Comparison of ENCODE assay signal across 12 cellular contexts in genomic region chr5:31963358-31963757, GRCh38.
A peak's percentile ranks its signal among the peaks of the same experiment; 100 is the strongest.
DNase-seq lines count a peak whose midpoint lies in the region; ATAC-seq and TF ChIP-seq lines count a peak whose summit lies in the region.
"Had no signal": no experiment of that assay in that cellular context is flagged by ENCODE, and none has a peak within 500 bp of the region (broad histone marks: within the 10 kb centered on the region; RNA-seq: fewer than 3 reads in every experiment).

No MANE protein-coding gene starts in this region.

- no peaks in the 10 kb centered on the region for H3K79me2 ChIP-seq in mammary epithelial cell (ENCODE audit: insufficient read depth, low read length)

- intact Hi-C loops in mammary epithelial cell (cut with micrococcal nuclease) (no loop called here), prostate gland (cut with DNase I) (no loop called here)

- dilution Hi-C loops in mammary epithelial cell (cut with HindIII; ENCODE audit: low sequenced_read_pairs): loop anchor here (5.0 kb wide), 1 partner anchor 84 kb away; no protein-coding TSS in a partner anchor

- H3K9me3 Mint-ChIP-seq in naive thymus-derived CD8-positive, alpha-beta T cell: peaks cover 0 to 4% (median 0%) of the 10 kb centered on the region in 9 donors

- peaks cover 2% of the 10 kb centered on the region for H3K27me3 ChIP-seq in mammary epithelial cell (ENCODE audit: insufficient read depth, low read length)
- no peaks in the 10 kb centered on the region for H3K27me3 ChIP-seq in right atrium auricular region
- no peaks in the 10 kb centered on the region for H3K27me3 ChIP-seq in prostate gland (replicated peaks; ENCODE audit: insufficient read depth)
- H3K27me3 ChIP-seq: adrenal gland had no signal

- H3K4me2 ChIP-seq in mammary epithelial cell (ENCODE audit: insufficient read depth, low read depth, low read length): peak overlapping the region; percentile 38

- peaks cover 0 to 8% (median 3%) of the 10 kb centered on the region in 4 donors for H3K4me1 Mint-ChIP-seq in naive thymus-derived CD8-positive, alpha-beta T cell

- H3K27ac ChIP-seq in mammary epithelial cell (ENCODE audit: insufficient read depth, low read depth, low read length) (no peak overlapping the region), right atrium auricular region (peak overlapping the region; percentile 68 to 72), prostate gland (peak overlapping the region; percentile 17 to 37)

- no peak for ATAC-seq in naive thymus-derived CD8-positive, alpha-beta T cell
- ATAC-seq in GM19328 (IDR thresholded peaks at IDR 0.05; ENCODE audit: unreplicated experiment): no peak

- POLR2A ChIA-PET in naive thymus-derived CD8-positive, alpha-beta T cell (lab: Charles Lee): no interaction called here

- TF ChIP-seq CTCF in AG10803 (conservative IDR thresholded peaks at IDR 0.05; ENCODE audit: low read length) (no peak), mammary epithelial cell (conservative IDR thresholded peaks at IDR 0.05 in 1 of 2, IDR thresholded peaks at IDR 0.05 in 1 of 2; ENCODE audit: extremely low read depth in 1 of 2, insufficient read depth in 1 of 2, low read depth in 1 of 2, low read length in 2 of 2) (no peak), right atrium auricular region (IDR thresholded peaks at IDR 0.05) (no peak), prostate gland (IDR thresholded peaks at IDR 0.05) (no peak)

- peak overlapping the region; percentile 7 for H2AFZ ChIP-seq in mammary epithelial cell (ENCODE audit: low read depth, low read length)

- WGBS in mammary epithelial cell (ENCODE audit: low coverage, missing lambda C conversion rate): 44% methylated on average over 10 of the region's 10 CpGs
- WGBS in prostate gland: 43% methylated on average over 10 of the region's 10 CpGs

- in situ Hi-C loops in mammary epithelial cell (cut with MboI; ENCODE audit: low sequenced_read_pairs in 2 of 2): no loop called here

- H3K9me3 ChIP-seq in mammary epithelial cell (replicated peaks; ENCODE audit: insufficient read depth, low read length) (no peaks in the 10 kb centered on the region), right atrium auricular region (no peaks in the 10 kb centered on the region), prostate gland (no peaks in the 10 kb centered on the region)
- H3K9me3 ChIP-seq: adrenal gland had no signal

- H3K4me3 ChIP-seq in AG10803 (ENCODE audit: low read length) (no peak overlapping the region), mammary epithelial cell (replicated peaks in 1 of 3; ENCODE audit: insufficient read depth in 1 of 3, low read depth in 2 of 3, low read length in 3 of 3) (no peak overlapping the region), right atrium auricular region (no peak overlapping the region), prostate gland (no peak overlapping the region)
- H3K4me3 ChIP-seq: adrenal gland had no signal

- no peaks in the 10 kb centered on the region for H3K36me3 ChIP-seq in mammary epithelial cell (ENCODE audit: insufficient read depth, low read length)
- no peaks in the 10 kb centered on the region for H3K36me3 ChIP-seq in right atrium auricular region
- no peaks in the 10 kb centered on the region for H3K36me3 ChIP-seq in prostate gland
- H3K36me3 ChIP-seq: adrenal gland had no signal

- no peak overlapping the region for H3K9ac ChIP-seq in mammary epithelial cell (ENCODE audit: insufficient read depth, low read length)

- TF ChIP-seq POLR2A in prostate gland (IDR thresholded peaks at IDR 0.05): no peak

- no peak overlapping the region for H3K4me3 Mint-ChIP-seq in naive thymus-derived CD8-positive, alpha-beta T cell

- CTCF ChIA-PET in mammary epithelial cell (lab: Charles Lee; ENCODE audit: low non-redundant PET): no interaction called here

- H3K27me3 Mint-ChIP-seq in naive thymus-derived CD8-positive, alpha-beta T cell: peaks cover 0 to 12% (median 4%) of the 10 kb centered on the region in 5 donors

- H3K36me3 Mint-ChIP-seq in naive thymus-derived CD8-positive, alpha-beta T cell: peaks cover 0 to 2% (median 2%) of the 10 kb centered on the region in 3 donors

- no peaks in the 10 kb centered on the region for H4K20me1 ChIP-seq in mammary epithelial cell (ENCODE audit: insufficient read depth, low read length)

- peak; percentile 8 for DNase-seq in AG10803 (ENCODE audit: low read depth)
- no peak for DNase-seq in mammary epithelial cell
- no peak for DNase-seq in right atrium auricular region (ENCODE audit: low spot score)
- DNase-seq in prostate gland (ENCODE audit: low spot score): no peak
- DNase-seq in C1 segment of cervical spinal cord (lab: John Stamatoyannopoulos, UW): no peak
- DNase-seq in naive thymus-derived CD8-positive, alpha-beta T cell: no peak
- no peak for DNase-seq in Ammon's horn (ENCODE audit: low spot score)
- DNase-seq: activated CD4-positive, alpha-beta T cell treated with anti-CD3 and anti-CD28 coated beads, Interleukin-2, amount 50 U/mL, for 48 hours; dermis blood vessel endothelial cell; SHP77 treated with DMSO at 0.1 percent for 48 hours had no signal

- no TSS peak for BruUV-seq in mammary epithelial cell (replicated peaks; lab: Mats Ljungman, UMichigan)

- peaks cover 11% of the 10 kb centered on the region for H3K4me1 ChIP-seq in mammary epithelial cell (ENCODE audit: insufficient read depth, low read length)
- H3K4me1 ChIP-seq in right atrium auricular region: peaks cover 0 to 41% of the 10 kb centered on the region in 2 donors
- H3K4me1 ChIP-seq in prostate gland (replicated peaks): peaks cover 6% of the 10 kb centered on the region

- H3K27ac Mint-ChIP-seq in naive thymus-derived CD8-positive, alpha-beta T cell: no peak overlapping the region
